In genomic region chr17:60525624-60526514, GRCh38 we compare ENCODE assay signal across 2 cellular contexts.
TF ChIP-seq lines count a peak whose summit lies in the region.

A gene with protein sequence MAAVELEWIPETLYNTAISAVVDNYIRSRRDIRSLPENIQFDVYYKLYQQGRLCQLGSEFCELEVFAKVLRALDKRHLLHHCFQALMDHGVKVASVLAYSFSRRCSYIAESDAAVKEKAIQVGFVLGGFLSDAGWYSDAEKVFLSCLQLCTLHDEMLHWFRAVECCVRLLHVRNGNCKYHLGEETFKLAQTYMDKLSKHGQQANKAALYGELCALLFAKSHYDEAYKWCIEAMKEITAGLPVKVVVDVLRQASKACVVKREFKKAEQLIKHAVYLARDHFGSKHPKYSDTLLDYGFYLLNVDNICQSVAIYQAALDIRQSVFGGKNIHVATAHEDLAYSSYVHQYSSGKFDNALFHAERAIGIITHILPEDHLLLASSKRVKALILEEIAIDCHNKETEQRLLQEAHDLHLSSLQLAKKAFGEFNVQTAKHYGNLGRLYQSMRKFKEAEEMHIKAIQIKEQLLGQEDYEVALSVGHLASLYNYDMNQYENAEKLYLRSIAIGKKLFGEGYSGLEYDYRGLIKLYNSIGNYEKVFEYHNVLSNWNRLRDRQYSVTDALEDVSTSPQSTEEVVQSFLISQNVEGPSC (minus strand): TSS chr17:60526242. CDS start chr17:60525931, 311 bp downstream.

TF ChIP-seq in A549, 52 proteins besides CTCF, POLR2A, EP300 and RAD21 (continued from another document):
- TF ChIP-seq, protein P1, sequence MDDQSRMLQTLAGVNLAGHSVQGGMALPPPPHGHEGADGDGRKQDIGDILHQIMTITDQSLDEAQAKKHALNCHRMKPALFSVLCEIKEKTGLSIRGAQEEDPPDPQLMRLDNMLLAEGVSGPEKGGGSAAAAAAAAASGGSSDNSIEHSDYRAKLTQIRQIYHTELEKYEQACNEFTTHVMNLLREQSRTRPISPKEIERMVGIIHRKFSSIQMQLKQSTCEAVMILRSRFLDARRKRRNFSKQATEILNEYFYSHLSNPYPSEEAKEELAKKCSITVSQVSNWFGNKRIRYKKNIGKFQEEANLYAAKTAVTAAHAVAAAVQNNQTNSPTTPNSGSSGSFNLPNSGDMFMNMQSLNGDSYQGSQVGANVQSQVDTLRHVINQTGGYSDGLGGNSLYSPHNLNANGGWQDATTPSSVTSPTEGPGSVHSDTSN (IDR thresholded peaks at IDR 0.05) = 0 out of 2 replicates have a peak, but pooled peaks have one; percentile 44
- TF ChIP-seq RCOR1 (IDR thresholded peaks at IDR 0.05; ENCODE audit: low read depth, low read length) = no peak
- no peak for TF ChIP-seq TP53 (CRISPR knock-in tag; IDR thresholded peaks at IDR 0.05)
- peak; percentile 86 to 93 for TF ChIP-seq JUN (IDR thresholded peaks at IDR 0.05)
- no peak for TF ChIP-seq FOSL2 (IDR thresholded peaks at IDR 0.05)
- TF ChIP-seq FOSL2 (CRISPR knock-in tag; IDR thresholded peaks at IDR 0.05) = no peak
- TF ChIP-seq NPAS2 (CRISPR knock-in tag; IDR thresholded peaks at IDR 0.05; ENCODE audit: borderline replicate concordance) = no peak
- no peak for TF ChIP-seq MAFK (IDR thresholded peaks at IDR 0.05; ENCODE audit: partially characterized antibody)
- TF ChIP-seq BHLHE40 (IDR thresholded peaks at IDR 0.05; ENCODE audit: low read depth, low read length) = no peak
- TF ChIP-seq SREBF2 (IDR thresholded peaks at IDR 0.05) = no peak
- peak; percentile 96 for TF ChIP-seq BCL3 (IDR thresholded peaks at IDR 0.05)
- TF ChIP-seq HEYL (CRISPR knock-in tag; IDR thresholded peaks at IDR 0.05) = no peak
- peak; percentile 53; the same call in 1 of the 2 replicates for TF ChIP-seq KDM5A (IDR thresholded peaks at IDR 0.05)
- TF ChIP-seq, protein P2, sequence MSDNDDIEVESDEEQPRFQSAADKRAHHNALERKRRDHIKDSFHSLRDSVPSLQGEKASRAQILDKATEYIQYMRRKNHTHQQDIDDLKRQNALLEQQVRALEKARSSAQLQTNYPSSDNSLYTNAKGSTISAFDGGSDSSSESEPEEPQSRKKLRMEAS (IDR thresholded peaks at IDR 0.05) = peak; percentile 77

TF ChIP-seq in WTC11, 78 proteins besides CTCF, POLR2A, EP300 and RAD21 (continued from another document and continues in another):
- TF ChIP-seq ZNF263 (CRISPR knock-in tag; IDR thresholded peaks at IDR 0.05; ENCODE audit: low read depth) = peak; percentile 71; the same call in 1 of the 2 replicates
- TF ChIP-seq, protein P3, sequence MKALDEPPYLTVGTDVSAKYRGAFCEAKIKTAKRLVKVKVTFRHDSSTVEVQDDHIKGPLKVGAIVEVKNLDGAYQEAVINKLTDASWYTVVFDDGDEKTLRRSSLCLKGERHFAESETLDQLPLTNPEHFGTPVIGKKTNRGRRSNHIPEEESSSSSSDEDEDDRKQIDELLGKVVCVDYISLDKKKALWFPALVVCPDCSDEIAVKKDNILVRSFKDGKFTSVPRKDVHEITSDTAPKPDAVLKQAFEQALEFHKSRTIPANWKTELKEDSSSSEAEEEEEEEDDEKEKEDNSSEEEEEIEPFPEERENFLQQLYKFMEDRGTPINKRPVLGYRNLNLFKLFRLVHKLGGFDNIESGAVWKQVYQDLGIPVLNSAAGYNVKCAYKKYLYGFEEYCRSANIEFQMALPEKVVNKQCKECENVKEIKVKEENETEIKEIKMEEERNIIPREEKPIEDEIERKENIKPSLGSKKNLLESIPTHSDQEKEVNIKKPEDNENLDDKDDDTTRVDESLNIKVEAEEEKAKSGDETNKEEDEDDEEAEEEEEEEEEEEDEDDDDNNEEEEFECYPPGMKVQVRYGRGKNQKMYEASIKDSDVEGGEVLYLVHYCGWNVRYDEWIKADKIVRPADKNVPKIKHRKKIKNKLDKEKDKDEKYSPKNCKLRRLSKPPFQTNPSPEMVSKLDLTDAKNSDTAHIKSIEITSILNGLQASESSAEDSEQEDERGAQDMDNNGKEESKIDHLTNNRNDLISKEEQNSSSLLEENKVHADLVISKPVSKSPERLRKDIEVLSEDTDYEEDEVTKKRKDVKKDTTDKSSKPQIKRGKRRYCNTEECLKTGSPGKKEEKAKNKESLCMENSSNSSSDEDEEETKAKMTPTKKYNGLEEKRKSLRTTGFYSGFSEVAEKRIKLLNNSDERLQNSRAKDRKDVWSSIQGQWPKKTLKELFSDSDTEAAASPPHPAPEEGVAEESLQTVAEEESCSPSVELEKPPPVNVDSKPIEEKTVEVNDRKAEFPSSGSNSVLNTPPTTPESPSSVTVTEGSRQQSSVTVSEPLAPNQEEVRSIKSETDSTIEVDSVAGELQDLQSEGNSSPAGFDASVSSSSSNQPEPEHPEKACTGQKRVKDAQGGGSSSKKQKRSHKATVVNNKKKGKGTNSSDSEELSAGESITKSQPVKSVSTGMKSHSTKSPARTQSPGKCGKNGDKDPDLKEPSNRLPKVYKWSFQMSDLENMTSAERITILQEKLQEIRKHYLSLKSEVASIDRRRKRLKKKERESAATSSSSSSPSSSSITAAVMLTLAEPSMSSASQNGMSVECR (CRISPR knock-in tag; IDR thresholded peaks at IDR 0.05; ENCODE audit: borderline replicate concordance) = peak; percentile 37; the same call in 1 of the 2 replicates
- TF ChIP-seq GRHL2 (CRISPR knock-in tag; IDR thresholded peaks at IDR 0.05; ENCODE audit: insufficient replicate concordance, severe bottlenecking) = no peak
- TF ChIP-seq, protein P4, sequence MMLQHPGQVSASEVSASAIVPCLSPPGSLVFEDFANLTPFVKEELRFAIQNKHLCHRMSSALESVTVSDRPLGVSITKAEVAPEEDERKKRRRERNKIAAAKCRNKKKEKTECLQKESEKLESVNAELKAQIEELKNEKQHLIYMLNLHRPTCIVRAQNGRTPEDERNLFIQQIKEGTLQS (CRISPR knock-in tag; conservative IDR thresholded peaks at IDR 0.05) = no peak
- TF ChIP-seq NFYB (CRISPR knock-in tag; conservative IDR thresholded peaks at IDR 0.05; ENCODE audit: low read depth) = no peak
- peak; percentile 92; the same call in 1 of the 2 replicates for TF ChIP-seq ETV6 (CRISPR knock-in tag; IDR thresholded peaks at IDR 0.05)
- TF ChIP-seq IRF2 (CRISPR knock-in tag; IDR thresholded peaks at IDR 0.05; ENCODE audit: borderline replicate concordance, low read depth) = no peak
- TF ChIP-seq, protein P5, sequence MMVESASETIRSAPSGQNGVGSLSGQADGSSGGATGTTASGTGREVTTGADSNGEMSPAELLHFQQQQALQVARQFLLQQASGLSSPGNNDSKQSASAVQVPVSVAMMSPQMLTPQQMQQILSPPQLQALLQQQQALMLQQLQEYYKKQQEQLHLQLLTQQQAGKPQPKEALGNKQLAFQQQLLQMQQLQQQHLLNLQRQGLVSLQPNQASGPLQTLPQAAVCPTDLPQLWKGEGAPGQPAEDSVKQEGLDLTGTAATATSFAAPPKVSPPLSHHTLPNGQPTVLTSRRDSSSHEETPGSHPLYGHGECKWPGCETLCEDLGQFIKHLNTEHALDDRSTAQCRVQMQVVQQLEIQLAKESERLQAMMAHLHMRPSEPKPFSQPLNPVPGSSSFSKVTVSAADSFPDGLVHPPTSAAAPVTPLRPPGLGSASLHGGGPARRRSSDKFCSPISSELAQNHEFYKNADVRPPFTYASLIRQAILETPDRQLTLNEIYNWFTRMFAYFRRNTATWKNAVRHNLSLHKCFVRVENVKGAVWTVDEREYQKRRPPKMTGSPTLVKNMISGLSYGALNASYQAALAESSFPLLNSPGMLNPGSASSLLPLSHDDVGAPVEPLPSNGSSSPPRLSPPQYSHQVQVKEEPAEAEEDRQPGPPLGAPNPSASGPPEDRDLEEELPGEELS (CRISPR knock-in tag; IDR thresholded peaks at IDR 0.05) = peak; percentile 71; the same call in 1 of the 2 replicates
- 0 out of 2 replicates have a peak, but pooled peaks have one; percentile 79 for TF ChIP-seq SP1 (CRISPR knock-in tag; conservative IDR thresholded peaks at IDR 0.05)
- TF ChIP-seq, protein P6, sequence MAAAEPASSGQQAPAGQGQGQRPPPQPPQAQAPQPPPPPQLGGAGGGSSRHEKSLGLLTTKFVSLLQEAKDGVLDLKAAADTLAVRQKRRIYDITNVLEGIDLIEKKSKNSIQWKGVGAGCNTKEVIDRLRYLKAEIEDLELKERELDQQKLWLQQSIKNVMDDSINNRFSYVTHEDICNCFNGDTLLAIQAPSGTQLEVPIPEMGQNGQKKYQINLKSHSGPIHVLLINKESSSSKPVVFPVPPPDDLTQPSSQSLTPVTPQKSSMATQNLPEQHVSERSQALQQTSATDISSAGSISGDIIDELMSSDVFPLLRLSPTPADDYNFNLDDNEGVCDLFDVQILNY (CRISPR knock-in tag; IDR thresholded peaks at IDR 0.05) = no peak
- TF ChIP-seq FOXP1 (CRISPR knock-in tag; IDR thresholded peaks at IDR 0.05; ENCODE audit: borderline replicate concordance) = peak; percentile 88
- TF ChIP-seq TCF7 (CRISPR knock-in tag; IDR thresholded peaks at IDR 0.05; ENCODE audit: low read depth) = no peak
- TF ChIP-seq MYBL2 (CRISPR knock-in tag; IDR thresholded peaks at IDR 0.05) = peak; percentile 72; the same call in 1 of the 2 replicates
- TF ChIP-seq NFATC4 (CRISPR knock-in tag; IDR thresholded peaks at IDR 0.05) = no peak
- no peak for TF ChIP-seq ESRRA (CRISPR knock-in tag; IDR thresholded peaks at IDR 0.05; ENCODE audit: borderline replicate concordance)
- no peak for TF ChIP-seq SMAD4 (CRISPR knock-in tag; IDR thresholded peaks at IDR 0.05)
- TF ChIP-seq GABPB1 (CRISPR knock-in tag; IDR thresholded peaks at IDR 0.05) = peak; percentile 79
- TF ChIP-seq ZNF317 (CRISPR knock-in tag; IDR thresholded peaks at IDR 0.05; ENCODE audit: borderline replicate concordance, low read depth) = no peak
- TF ChIP-seq CREB1 (CRISPR knock-in tag; IDR thresholded peaks at IDR 0.05) = peak; percentile 43; the same call in 1 of the 2 replicates
- TF ChIP-seq RELA (CRISPR knock-in tag; IDR thresholded peaks at IDR 0.05; ENCODE audit: borderline replicate concordance) = no peak
- peak; percentile 86 for TF ChIP-seq TEAD1 (CRISPR knock-in tag; IDR thresholded peaks at IDR 0.05)
- no peak for TF ChIP-seq ELF4 (CRISPR knock-in tag; IDR thresholded peaks at IDR 0.05; ENCODE audit: low read depth)
- peak; percentile 87 for TF ChIP-seq HMGXB4 (CRISPR knock-in tag; IDR thresholded peaks at IDR 0.05)
- no peak for TF ChIP-seq E2F1 (CRISPR knock-in tag; IDR thresholded peaks at IDR 0.05)
- TF ChIP-seq JAZF1 (CRISPR knock-in tag; IDR thresholded peaks at IDR 0.05) = no peak
- no peak for TF ChIP-seq MLX (CRISPR knock-in tag; IDR thresholded peaks at IDR 0.05)
- TF ChIP-seq ZNF219 (CRISPR knock-in tag; IDR thresholded peaks at IDR 0.05; ENCODE audit: borderline replicate concordance) = no peak
- TF ChIP-seq, protein P7, sequence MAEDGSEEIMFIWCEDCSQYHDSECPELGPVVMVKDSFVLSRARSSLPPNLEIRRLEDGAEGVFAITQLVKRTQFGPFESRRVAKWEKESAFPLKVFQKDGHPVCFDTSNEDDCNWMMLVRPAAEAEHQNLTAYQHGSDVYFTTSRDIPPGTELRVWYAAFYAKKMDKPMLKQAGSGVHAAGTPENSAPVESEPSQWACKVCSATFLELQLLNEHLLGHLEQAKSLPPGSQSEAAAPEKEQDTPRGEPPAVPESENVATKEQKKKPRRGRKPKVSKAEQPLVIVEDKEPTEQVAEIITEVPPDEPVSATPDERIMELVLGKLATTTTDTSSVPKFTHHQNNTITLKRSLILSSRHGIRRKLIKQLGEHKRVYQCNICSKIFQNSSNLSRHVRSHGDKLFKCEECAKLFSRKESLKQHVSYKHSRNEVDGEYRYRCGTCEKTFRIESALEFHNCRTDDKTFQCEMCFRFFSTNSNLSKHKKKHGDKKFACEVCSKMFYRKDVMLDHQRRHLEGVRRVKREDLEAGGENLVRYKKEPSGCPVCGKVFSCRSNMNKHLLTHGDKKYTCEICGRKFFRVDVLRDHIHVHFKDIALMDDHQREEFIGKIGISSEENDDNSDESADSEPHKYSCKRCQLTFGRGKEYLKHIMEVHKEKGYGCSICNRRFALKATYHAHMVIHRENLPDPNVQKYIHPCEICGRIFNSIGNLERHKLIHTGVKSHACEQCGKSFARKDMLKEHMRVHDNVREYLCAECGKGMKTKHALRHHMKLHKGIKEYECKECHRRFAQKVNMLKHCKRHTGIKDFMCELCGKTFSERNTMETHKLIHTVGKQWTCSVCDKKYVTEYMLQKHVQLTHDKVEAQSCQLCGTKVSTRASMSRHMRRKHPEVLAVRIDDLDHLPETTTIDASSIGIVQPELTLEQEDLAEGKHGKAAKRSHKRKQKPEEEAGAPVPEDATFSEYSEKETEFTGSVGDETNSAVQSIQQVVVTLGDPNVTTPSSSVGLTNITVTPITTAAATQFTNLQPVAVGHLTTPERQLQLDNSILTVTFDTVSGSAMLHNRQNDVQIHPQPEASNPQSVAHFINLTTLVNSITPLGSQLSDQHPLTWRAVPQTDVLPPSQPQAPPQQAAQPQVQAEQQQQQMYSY (CRISPR knock-in tag; IDR thresholded peaks at IDR 0.05) = peak; percentile 77
- TF ChIP-seq, protein P8, sequence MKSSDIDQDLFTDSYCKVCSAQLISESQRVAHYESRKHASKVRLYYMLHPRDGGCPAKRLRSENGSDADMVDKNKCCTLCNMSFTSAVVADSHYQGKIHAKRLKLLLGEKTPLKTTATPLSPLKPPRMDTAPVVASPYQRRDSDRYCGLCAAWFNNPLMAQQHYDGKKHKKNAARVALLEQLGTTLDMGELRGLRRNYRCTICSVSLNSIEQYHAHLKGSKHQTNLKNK (CRISPR knock-in tag; IDR thresholded peaks at IDR 0.05) = no peak
- TF ChIP-seq FOXK1 (CRISPR knock-in tag; IDR thresholded peaks at IDR 0.05) = no peak; the same call in 1 of the 2 replicates
- peak; percentile 54; the same call in 1 of the 2 replicates for TF ChIP-seq USF1 (CRISPR knock-in tag; IDR thresholded peaks at IDR 0.05)
